Comparison of ENCODE assay signal across 1 cellular context in genomic region chr11:86174101-86175046, GRCh38.
TF ChIP-seq lines count a peak whose summit lies in the region.

No MANE protein-coding gene starts in this region.

TF ChIP-seq in K562, 482 proteins besides CTCF, POLR2A, EP300 and RAD21 (continued from another document and continues in another):
- TF ChIP-seq HINFP (tag; conservative IDR thresholded peaks at IDR 0.05; ENCODE audit: low read depth): no peak
- no peak for TF ChIP-seq ZC3H4 (CRISPR knock-in tag; IDR thresholded peaks at IDR 0.05; ENCODE audit: borderline replicate concordance)
- TF ChIP-seq CEBPB (tag; IDR thresholded peaks at IDR 0.05): no peak
- peak; percentile 57; the same call in 1 of the 2 replicates for TF ChIP-seq ZNF175 (CRISPR knock-in tag; IDR thresholded peaks at IDR 0.05; ENCODE audit: low read depth)
- TF ChIP-seq KDM4B (IDR thresholded peaks at IDR 0.05; ENCODE audit: borderline replicate concordance in 2 of 2, low read depth in 1 of 2): no peak
- TF ChIP-seq ZNF592 (IDR thresholded peaks at IDR 0.05): peak; percentile 95
- no peak for TF ChIP-seq ILK (tag; IDR thresholded peaks at IDR 0.05; ENCODE audit: borderline replicate concordance, low read depth)
- no peak for TF ChIP-seq SAP30 (IDR thresholded peaks at IDR 0.05; ENCODE audit: borderline replicate concordance, insufficient read depth, low read depth, low read length, poor library complexity, severe bottlenecking)
- peak; percentile 65; the same call in 1 of the 2 replicates for TF ChIP-seq VEZF1 (CRISPR knock-in tag; IDR thresholded peaks at IDR 0.05)
- TF ChIP-seq JUN (IDR thresholded peaks at IDR 0.05; ENCODE audit: borderline replicate concordance, low read depth, low read length): no peak
- no peak for TF ChIP-seq JUN (CRISPR knock-in tag; IDR thresholded peaks at IDR 0.05; ENCODE audit: borderline replicate concordance)
- TF ChIP-seq HMG20A (CRISPR knock-in tag; conservative IDR thresholded peaks at IDR 0.05): no peak
- no peak for TF ChIP-seq CLOCK (CRISPR knock-in tag; IDR thresholded peaks at IDR 0.05; ENCODE audit: borderline replicate concordance)
- peak; percentile 56; the same call in 1 of the 2 replicates for TF ChIP-seq FOSL1 (tag; conservative IDR thresholded peaks at IDR 0.05)
- no peak for TF ChIP-seq HDAC8 (tag; IDR thresholded peaks at IDR 0.05)
- no peak for TF ChIP-seq PCBP1 (IDR thresholded peaks at IDR 0.05; ENCODE audit: low read depth, low read length, poor library complexity, severe bottlenecking)
- TF ChIP-seq ZNF407 (IDR thresholded peaks at IDR 0.05; ENCODE audit: low read depth): no peak
- TF ChIP-seq HLTF (IDR thresholded peaks at IDR 0.05): no peak; the same call in 1 of the 2 replicates
- TF ChIP-seq ETS2 (tag; IDR thresholded peaks at IDR 0.05; ENCODE audit: borderline replicate concordance, poor library complexity, severe bottlenecking): no peak
- no peak for TF ChIP-seq ZFP30 (CRISPR knock-in tag; IDR thresholded peaks at IDR 0.05; ENCODE audit: borderline replicate concordance)
- TF ChIP-seq SIN3B (IDR thresholded peaks at IDR 0.05; ENCODE audit: low read depth): no peak
- peak; percentile 45; the same call in 1 of the 2 replicates for TF ChIP-seq STAT5A (IDR thresholded peaks at IDR 0.05; ENCODE audit: borderline replicate concordance, low read length)
- no peak for TF ChIP-seq ZNF699 (CRISPR knock-in tag; IDR thresholded peaks at IDR 0.05; ENCODE audit: insufficient replicate concordance)
- no peak for TF ChIP-seq FOXJ3 (CRISPR knock-in tag; IDR thresholded peaks at IDR 0.05)
- TF ChIP-seq LEF1 (IDR thresholded peaks at IDR 0.05): peak; percentile 80
- TF ChIP-seq SFPQ (IDR thresholded peaks at IDR 0.05; ENCODE audit: low read depth, low read length): no peak
- no peak for TF ChIP-seq MXI1 (IDR thresholded peaks at IDR 0.05; ENCODE audit: low read depth, low read length)
- no peak for TF ChIP-seq ETS1 (conservative IDR thresholded peaks at IDR 0.05; ENCODE audit: control insufficient read depth, low read depth, low read length)
- TF ChIP-seq MEIS2 (IDR thresholded peaks at IDR 0.05; ENCODE audit: partially characterized antibody): no peak
- TF ChIP-seq ZBTB1 (CRISPR knock-in tag; IDR thresholded peaks at IDR 0.05; ENCODE audit: borderline replicate concordance, low read depth): no peak
- no peak for TF ChIP-seq NCOA1 (IDR thresholded peaks at IDR 0.05; ENCODE audit: low read depth)
